In the genomic region with DNA sequence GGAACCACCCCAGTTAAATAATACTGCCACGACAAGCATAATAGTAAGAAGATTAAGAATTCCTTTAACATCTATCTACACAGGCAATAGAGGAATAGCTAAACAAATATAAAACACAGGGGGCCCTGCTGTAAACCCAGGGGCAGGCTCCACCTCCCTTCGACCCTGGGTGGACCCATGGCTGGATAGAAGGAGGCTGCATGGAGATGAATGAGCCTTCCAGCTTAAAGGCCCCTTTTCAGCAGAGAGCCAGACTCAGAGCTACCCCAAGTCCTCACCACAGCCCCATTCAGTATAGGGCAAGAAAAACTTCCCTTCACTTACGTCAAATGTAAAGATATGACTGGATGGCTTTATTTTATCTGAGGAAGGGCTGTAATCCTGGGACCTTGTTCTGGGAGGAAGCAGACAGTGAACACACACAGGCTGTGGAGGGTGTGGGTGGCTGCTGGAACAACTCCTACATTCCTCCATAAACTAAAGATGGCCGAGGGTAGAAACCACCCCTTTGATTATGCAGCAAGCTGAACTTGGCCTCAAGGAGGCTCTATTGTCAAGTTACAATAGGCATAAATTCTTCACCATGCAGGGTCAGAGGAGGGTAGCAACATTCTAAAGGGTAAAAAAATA, we compare ENCODE assay signal across 9 cellular contexts. TPM values are rescaled to one million over a fixed set of nuclear protein-coding genes. Genes with fewer than 3 reads are reported as not detected.
DNase-seq lines count a peak whose midpoint lies in the region; ATAC-seq and TF ChIP-seq lines count a peak whose summit lies in the region.
"Had no signal": no experiment of that assay in that cellular context is flagged by ENCODE, and none has a peak within 500 bp of the region (broad histone marks: within the 10 kb centered on the region; RNA-seq: fewer than 3 reads in every experiment).

No MANE protein-coding gene starts in this region.

- no peak for ATAC-seq in omental fat pad (ENCODE audit: low FRiP score)

- peaks cover 97% of the 10 kb centered on the region for H3K79me2 ChIP-seq in MM.1S (ENCODE audit: low read length)

- H3K9me2 ChIP-seq in MM.1S (replicated peaks; ENCODE audit: insufficient read depth, low read length), result no peaks in the 10 kb centered on the region

- no peak overlapping the region for H2AFZ ChIP-seq in MM.1S (ENCODE audit: low read length)

- TF ChIP-seq EP300 in Ishikawa (IDR thresholded peaks at IDR 0.05; ENCODE audit: borderline replicate concordance) (no peak), tibial nerve (IDR thresholded peaks at IDR 0.05) (peak in 1 of 2 donors; percentile 76)

- 32 to 40% methylated on average over 4 of the region's 4 CpGs for WGBS in tibial nerve, 2 donors

- H4K20me1 ChIP-seq in MM.1S (ENCODE audit: insufficient read depth, low read length), result peaks cover 42% of the 10 kb centered on the region

- H3K27ac ChIP-seq in coronary artery, result peak overlapping the region; percentile 87
- H3K27ac ChIP-seq in layer of hippocampus (ENCODE audit: low read depth, low read length), result peak overlapping the region; percentile 66
- H3K27ac ChIP-seq in tibial nerve, result peak overlapping the region; percentile 51 to 79 (median 58)
- no peak overlapping the region for H3K27ac ChIP-seq in MM.1S (ENCODE audit: low read length)

- H3K4me1 ChIP-seq in tibial nerve, result peaks cover 0 to 84% (median 43%) of the 10 kb centered on the region in 4 donors
- H3K4me1 ChIP-seq in MM.1S (ENCODE audit: low read length), result peaks cover 28% of the 10 kb centered on the region

- no peak overlapping the region for H3K9ac ChIP-seq in MM.1S (ENCODE audit: low read length)

- DNase-seq in coronary artery (ENCODE audit: low spot score) (no peak), tibial nerve (ENCODE audit: low spot score in 2 of 2) (no peak), NCI-H526 treated with DMSO at 0.1 percent for 48 hours (lab: John Stamatoyannopoulos, UW) (no peak), MM.1S (no peak), omental fat pad (ENCODE audit: low spot score) (no peak)
- DNase-seq in stimulated activated CD4-positive, alpha-beta T cell treated with anti-CD3 and anti-CD28 coated beads, Interleukin-15, amount 100 ng/mL, for 24 hours, result no peak
- DNase-seq: activated CD4-positive, alpha-beta T cell treated with anti-CD3 and anti-CD28 coated beads for 1 hour had no signal

- no peak for TF ChIP-seq POLR2A in tibial nerve (IDR thresholded peaks at IDR 0.05)

- no peak for TF ChIP-seq CTCF in coronary artery (IDR thresholded peaks at IDR 0.05)
- peak in 1 of 5 experiments; percentile 13 for TF ChIP-seq CTCF in tibial nerve (IDR thresholded peaks at IDR 0.05)
- no peak for TF ChIP-seq CTCF in MM.1S (IDR thresholded peaks at IDR 0.05; ENCODE audit: low read length)
- no peak for TF ChIP-seq CTCF in omental fat pad (IDR thresholded peaks at IDR 0.05)

- no peak overlapping the region for H3K4me2 ChIP-seq in MM.1S (ENCODE audit: low read depth, low read length)

- H3K9me3 ChIP-seq in tibial nerve (no peaks in the 10 kb centered on the region), MM.1S (replicated peaks; ENCODE audit: insufficient read depth, low read length) (no peaks in the 10 kb centered on the region)

- TF ChIP-seq RAD21 in Ishikawa (IDR thresholded peaks at IDR 0.05; ENCODE audit: low read depth), result no peak

- H3K36me3 ChIP-seq in tibial nerve (peaks cover 0 to 2% (median 0%) of the 10 kb centered on the region in 3 donors), MM.1S (replicated peaks; ENCODE audit: insufficient read depth, low read length) (no peaks in the 10 kb centered on the region; the same call in 1 of the 2 replicates)

- H3K27me3 ChIP-seq in layer of hippocampus (ENCODE audit: control insufficient read depth, insufficient read depth, low read length) (no peaks in the 10 kb centered on the region), tibial nerve (no peaks in the 10 kb centered on the region), MM.1S (replicated peaks; ENCODE audit: insufficient read depth, low read length) (no peaks in the 10 kb centered on the region)

- no peak overlapping the region for H3K4me3 ChIP-seq in coronary artery
- no peak overlapping the region for H3K4me3 ChIP-seq in tibial nerve
- H3K4me3 ChIP-seq in MM.1S (ENCODE audit: low read length), result no peak overlapping the region

- H3F3A ChIP-seq in MM.1S (ENCODE audit: insufficient read depth, low read length), result peaks cover 9% of the 10 kb centered on the region

TF ChIP-seq in Ishikawa, 13 proteins besides CTCF, POLR2A, EP300 and RAD21:
- 0 out of 2 replicates have a peak, but pooled peaks have one; percentile 15 for TF ChIP-seq TEAD4 (IDR thresholded peaks at IDR 0.05)
- TF ChIP-seq, protein P1, sequence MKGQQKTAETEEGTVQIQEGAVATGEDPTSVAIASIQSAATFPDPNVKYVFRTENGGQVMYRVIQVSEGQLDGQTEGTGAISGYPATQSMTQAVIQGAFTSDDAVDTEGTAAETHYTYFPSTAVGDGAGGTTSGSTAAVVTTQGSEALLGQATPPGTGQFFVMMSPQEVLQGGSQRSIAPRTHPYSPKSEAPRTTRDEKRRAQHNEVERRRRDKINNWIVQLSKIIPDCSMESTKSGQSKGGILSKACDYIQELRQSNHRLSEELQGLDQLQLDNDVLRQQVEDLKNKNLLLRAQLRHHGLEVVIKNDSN (IDR thresholded peaks at IDR 0.05), result no peak
- TF ChIP-seq YY1 (IDR thresholded peaks at IDR 0.05; ENCODE audit: low read depth), result 0 out of 2 replicates have a peak, but pooled peaks have one; percentile 42
- TF ChIP-seq EGR1 (IDR thresholded peaks at IDR 0.05), result no peak

RNA-seq across cellular contexts. Expression of gene NUAK1, which starts 30.5 kb away (rescaled TPM):
- total RNA-seq in tibial nerve (10 to 100 TPM; 32.0 to 47.9 (median 33.5) TPM), omental fat pad (10 to 100 TPM in 3 of 4 donors, 1 to 10 TPM in 1; 6.8 to 47.3 (median 21.0) TPM)
